ENCODE assay signal across 36 cellular contexts in genomic region chrX:42378857-42379256, GRCh38.
"Had no signal": no experiment of that assay in that cellular context is flagged by ENCODE, and none has a peak within 500 bp of the region (broad histone marks: within the 10 kb centered on the region; RNA-seq: fewer than 3 reads in every experiment).

No MANE protein-coding gene starts in this region.

- H3K4me3 ChIP-seq: adrenal gland, cardiac muscle cell had no signal

- FAIRE-seq: bronchial epithelial cell, TTC549 had no signal

- H3K4me1 ChIP-seq: adrenal gland had no signal

- H3K36me3 ChIP-seq: adrenal gland, cardiac muscle cell had no signal

- H3K4me3 Mint-ChIP-seq: activated B cell treated with CpG ODN at 0.5 μM for 24 hours; activated CD4-positive, alpha-beta memory T cell treated with anti-CD3 and anti-CD28 coated beads, Interleukin-2, amount 10 ng/mL, durations not matched to agents 7 days and 5 days; activated CD4-positive, alpha-beta T cell treated with anti-CD3 and anti-CD28 coated beads, Interleukin-2, amount 10 ng/mL, durations not matched to agents 24 days and 14 days; activated CD8-positive, alpha-beta memory T cell treated with anti-CD3 and anti-CD28 coated beads, Interleukin-2, amount 10 ng/mL, durations not matched to agents 7 days and 5 days; activated CD8-positive, alpha-beta T cell treated with anti-CD3 and anti-CD28 coated beads, Interleukin-2, amount 10 ng/mL, durations not matched to agents 7 days and 5 days; activated naive CD4-positive, alpha-beta T cell treated with anti-CD3 and anti-CD28 coated beads for 36 hours; activated naive CD8-positive, alpha-beta T cell treated with anti-CD3 and anti-CD28 coated beads for 36 hours; activated T-cell treated with anti-CD3 and anti-CD28 coated beads, Interleukin-2, amount 50 U/mL, for 24 hours; brain; central memory CD8-positive, alpha-beta T cell; T-helper 1 cell treated with Interleukin-12 subunit alpha and Interleukin-12 subunit beta and Interleukin-4 antibody, amounts not matched to agents 30 μg/mL and 1 μg/mL, for 36 hours; T-helper 2 cell treated with Interferon-gamma antibody and Interleukin-4, amounts not matched to agents 5 μg/mL and 100 μg/mL, for 36 hours had no signal

- DNase-seq: activated B cell treated with CpG ODN at 0.5 μM for 24 hours; activated CD4-positive, alpha-beta memory T cell treated with anti-CD3 and anti-CD28 coated beads, Interleukin-2, amount 10 ng/mL, durations not matched to agents 7 days and 5 days; activated CD4-positive, alpha-beta T cell treated with anti-CD3 and anti-CD28 coated beads for 4 hours; activated CD4-positive, alpha-beta T cell treated with anti-CD3 and anti-CD28 coated beads, Interleukin-2, amount 10 ng/mL, durations not matched to agents 24 days and 14 days; activated CD4-positive, alpha-beta T cell treated with anti-CD3 and anti-CD28 coated beads, Interleukin-2, amount 50 U/mL, for 48 hours; activated CD4-positive, CD25-positive, alpha-beta regulatory T cell treated with anti-CD3 and anti-CD28 coated beads, Interleukin-2, amount 50 U/mL, for 72 hours; activated CD8-positive, alpha-beta memory T cell treated with anti-CD3 and anti-CD28 coated beads for 24 hours; activated CD8-positive, alpha-beta memory T cell treated with anti-CD3 and anti-CD28 coated beads, Interleukin-2, amount 10 ng/mL, durations not matched to agents 7 days and 5 days; activated CD8-positive, alpha-beta memory T cell treated with anti-CD3 and anti-CD28 coated beads, Interleukin-2, amount 50 U/mL, for 48 hours; activated CD8-positive, alpha-beta T cell treated with anti-CD3 and anti-CD28 coated beads, Interleukin-2, amount 10 ng/mL, durations not matched to agents 7 days and 5 days; activated effector memory CD4-positive, alpha-beta T cell treated with Interleukin-2 at 50 U/mL for 16 hours; activated gamma-delta T cell treated with Interleukin-2 at 50 U/mL for 16 hours; activated naive CD4-positive, alpha-beta T cell; activated naive CD4-positive, alpha-beta T cell treated with anti-CD3 and anti-CD28 coated beads for 36 hours; activated naive CD4-positive, alpha-beta T cell treated with anti-CD3 and anti-CD28 coated beads, Interleukin-2, amount 50 U/mL, for 16 hours; activated naive CD8-positive, alpha-beta T cell treated with anti-CD3 and anti-CD28 coated beads for 36 hours; activated T-cell treated with anti-CD3 and anti-CD28 coated beads, Interleukin-2, amount 50 U/mL, for 24 hours; activated T-cell treated with anti-CD3 and anti-CD28 coated beads, Interleukin-2, amount 50 U/mL, for 48 hours; adrenal gland; amniotic stem cell; aorta; caudate nucleus; cerebellar nuclear complex; T-helper 1 cell; T-helper 2 cell; T-helper 9 cell had no signal

- H3K27me3 Mint-ChIP-seq: activated B cell treated with CpG ODN at 0.5 μM for 24 hours; activated CD4-positive, alpha-beta memory T cell treated with anti-CD3 and anti-CD28 coated beads, Interleukin-2, amount 10 ng/mL, durations not matched to agents 7 days and 5 days; activated CD4-positive, alpha-beta T cell treated with anti-CD3 and anti-CD28 coated beads, Interleukin-2, amount 10 ng/mL, durations not matched to agents 24 days and 14 days; activated naive CD8-positive, alpha-beta T cell treated with anti-CD3 and anti-CD28 coated beads for 36 hours; brain; central memory CD8-positive, alpha-beta T cell had no signal

- H3K9me3 Mint-ChIP-seq: activated B cell treated with CpG ODN at 0.5 μM for 24 hours; activated CD4-positive, alpha-beta memory T cell treated with anti-CD3 and anti-CD28 coated beads, Interleukin-2, amount 10 ng/mL, durations not matched to agents 7 days and 5 days; activated naive CD4-positive, alpha-beta T cell treated with anti-CD3 and anti-CD28 coated beads for 36 hours; activated naive CD8-positive, alpha-beta T cell treated with anti-CD3 and anti-CD28 coated beads for 36 hours; activated T-cell treated with anti-CD3 and anti-CD28 coated beads, Interleukin-2, amount 50 U/mL, for 24 hours; activated T-helper 2 cell treated with anti-CD3 and anti-CD28 coated beads, Interferon-gamma antibody, Interleukin-2, Interleukin-4, amounts not matched to agents 10 μg/mL and 5 μg/mL and 100 μg/mL, durations not matched to agents 14 hours and 24 hours and 36 hours; brain; central memory CD8-positive, alpha-beta T cell; T-helper 1 cell treated with Interleukin-12 subunit alpha and Interleukin-12 subunit beta and Interleukin-4 antibody, amounts not matched to agents 30 μg/mL and 1 μg/mL, for 36 hours; T-helper 2 cell treated with Interferon-gamma antibody and Interleukin-4, amounts not matched to agents 5 μg/mL and 100 μg/mL, for 36 hours had no signal

- H3K36me3 Mint-ChIP-seq: activated naive CD4-positive, alpha-beta T cell treated with anti-CD3 and anti-CD28 coated beads, Interleukin-2, amount 50 U/mL, for 72 hours; activated naive CD8-positive, alpha-beta T cell treated with anti-CD3 and anti-CD28 coated beads for 36 hours; brain had no signal

- H3K9me3 ChIP-seq: adrenal gland had no signal

- H3K27ac Mint-ChIP-seq: activated B cell treated with CpG ODN at 0.5 μM for 24 hours; activated CD4-positive, alpha-beta memory T cell treated with anti-CD3 and anti-CD28 coated beads, Interleukin-2, amount 10 ng/mL, durations not matched to agents 7 days and 5 days; activated CD4-positive, alpha-beta T cell treated with anti-CD3 and anti-CD28 coated beads, Interleukin-2, amount 10 ng/mL, durations not matched to agents 24 days and 14 days; activated CD8-positive, alpha-beta memory T cell treated with anti-CD3 and anti-CD28 coated beads, Interleukin-2, amount 10 ng/mL, durations not matched to agents 7 days and 5 days; activated CD8-positive, alpha-beta T cell treated with anti-CD3 and anti-CD28 coated beads, Interleukin-2, amount 10 ng/mL, durations not matched to agents 7 days and 5 days; activated naive CD4-positive, alpha-beta T cell treated with anti-CD3 and anti-CD28 coated beads for 36 hours; activated naive CD4-positive, alpha-beta T cell treated with anti-CD3 and anti-CD28 coated beads, Interleukin-2, amount 50 U/mL, for 72 hours; activated naive CD8-positive, alpha-beta T cell treated with anti-CD3 and anti-CD28 coated beads for 36 hours; activated T-cell treated with anti-CD3 and anti-CD28 coated beads, Interleukin-2, amount 50 U/mL, for 24 hours; activated T-helper 2 cell treated with anti-CD3 and anti-CD28 coated beads, Interferon-gamma antibody, Interleukin-2, Interleukin-4, amounts not matched to agents 10 μg/mL and 5 μg/mL and 100 μg/mL, durations not matched to agents 14 hours and 24 hours and 36 hours; brain; T-helper 1 cell treated with Interleukin-12 subunit alpha and Interleukin-12 subunit beta and Interleukin-4 antibody, amounts not matched to agents 30 μg/mL and 1 μg/mL, for 36 hours; T-helper 2 cell treated with Interferon-gamma antibody and Interleukin-4, amounts not matched to agents 5 μg/mL and 100 μg/mL, for 36 hours had no signal

- ATAC-seq: activated CD8-positive, alpha-beta memory T cell treated with anti-CD3 and anti-CD28 coated beads, Interleukin-2, amount 10 ng/mL, durations not matched to agents 7 days and 5 days; activated CD8-positive, alpha-beta T cell treated with anti-CD3 and anti-CD28 coated beads, Interleukin-2, amount 10 ng/mL, durations not matched to agents 7 days and 5 days; activated naive CD4-positive, alpha-beta T cell treated with anti-CD3 and anti-CD28 coated beads, Interleukin-2, amount 50 U/mL, for 72 hours had no signal

- H3K27ac ChIP-seq: adrenal gland, cardiac muscle cell, VCaP had no signal

- H3K4me1 Mint-ChIP-seq: activated B cell treated with CpG ODN at 0.5 μM for 24 hours; activated CD4-positive, alpha-beta memory T cell treated with anti-CD3 and anti-CD28 coated beads, Interleukin-2, amount 10 ng/mL, durations not matched to agents 7 days and 5 days; activated CD4-positive, alpha-beta T cell treated with anti-CD3 and anti-CD28 coated beads, Interleukin-2, amount 10 ng/mL, durations not matched to agents 24 days and 14 days; activated CD8-positive, alpha-beta memory T cell treated with anti-CD3 and anti-CD28 coated beads, Interleukin-2, amount 10 ng/mL, durations not matched to agents 7 days and 5 days; activated naive CD8-positive, alpha-beta T cell treated with anti-CD3 and anti-CD28 coated beads for 36 hours had no signal

- H3K27me3 ChIP-seq: cardiac muscle cell had no signal
